In the genomic region with DNA sequence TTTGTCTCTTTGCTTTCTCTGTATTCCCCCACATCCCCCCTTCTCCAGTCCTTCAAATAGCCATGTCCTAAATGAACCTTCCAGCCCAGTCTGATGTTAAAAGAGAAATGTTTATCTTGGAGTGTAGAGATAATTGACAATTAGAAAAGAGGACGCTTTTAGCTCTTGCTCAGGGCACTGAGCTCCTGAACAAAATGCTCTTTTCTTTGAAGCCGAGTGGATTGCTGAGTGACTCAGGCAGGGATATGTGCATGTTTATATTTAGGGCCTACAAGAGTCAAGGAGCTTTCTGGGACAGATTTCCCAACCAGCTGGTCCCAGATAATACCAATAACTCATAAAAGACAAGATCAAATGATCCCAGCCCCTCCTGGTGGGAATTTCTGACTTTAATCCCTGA, we compare ENCODE assay signal across 14 cellular contexts.
DNase-seq lines count a peak whose midpoint lies in the region; ATAC-seq and TF ChIP-seq lines count a peak whose summit lies in the region.
"Had no signal": no experiment of that assay in that cellular context is flagged by ENCODE, and none has a peak within 500 bp of the region (broad histone marks: within the 10 kb centered on the region; RNA-seq: fewer than 3 reads in every experiment).

No MANE protein-coding gene starts in this region.

- no peak overlapping the region for H3K4me3 Mint-ChIP-seq in CD4-positive, alpha-beta T cell
- H3K4me3 Mint-ChIP-seq: dendritic cell treated with granulocyte-macrophage colony-stimulating factor and Interleukin-4, amounts not matched to agents 40 ng/mL and 50 ng/mL, for 4 days; T-cell; type B pancreatic cell had no signal

- no peaks in the 10 kb centered on the region for H3K9me3 Mint-ChIP-seq in CD4-positive, alpha-beta T cell
- H3K9me3 Mint-ChIP-seq: dendritic cell treated with granulocyte-macrophage colony-stimulating factor and Interleukin-4, amounts not matched to agents 40 ng/mL and 50 ng/mL, for 4 days; T-cell had no signal

- no peak overlapping the region for H3K27ac Mint-ChIP-seq in CD4-positive, alpha-beta T cell
- H3K27ac Mint-ChIP-seq: dendritic cell treated with granulocyte-macrophage colony-stimulating factor and Interleukin-4, amounts not matched to agents 40 ng/mL and 50 ng/mL, for 4 days; T-cell; type B pancreatic cell had no signal

- no peaks in the 10 kb centered on the region for H3K9me3 ChIP-seq in CD4-positive, alpha-beta T cell (ENCODE audit: control insufficient read depth, low read length)
- H3K9me3 ChIP-seq: BLaER1 treated with 17β-estradiol and CSF1 and Interleukin-3, amounts not matched to agents 10 nM and 100 nM had no signal

- no peak for TF ChIP-seq CTCF in CD4-positive, alpha-beta T cell (IDR thresholded peaks at IDR 0.05)

- no peak for ATAC-seq in CD4-positive, alpha-beta T cell (ENCODE audit: poor library complexity)
- ATAC-seq: T-cell had no signal

- no peak overlapping the region for H3K27ac ChIP-seq in CD4-positive, alpha-beta T cell (ENCODE audit: low read depth, low read length)
- H3K27ac ChIP-seq: BLaER1 treated with 17β-estradiol and CSF1 and Interleukin-3, amounts not matched to agents 10 nM and 100 nM had no signal

- no peaks in the 10 kb centered on the region for H3K4me1 Mint-ChIP-seq in CD4-positive, alpha-beta T cell (ENCODE audit: low read depth)

- in situ Hi-C loops in SK-MEL-5 (cut with HindIII; ENCODE audit: low pct_unique_long_range_greater_than_20kb, low sequenced_read_pairs) = no loop called here

- peaks cover 7% of the 10 kb centered on the region for H3K27me3 Mint-ChIP-seq in CD4-positive, alpha-beta T cell
- H3K27me3 Mint-ChIP-seq: type B pancreatic cell had no signal

- intact Hi-C loops in CD4-positive, alpha-beta T cell (cut with DNase I, micrococcal nuclease) = loop anchor here in 1 of 2 experiments (10.0 kb wide), 1 partner anchor 62 kb away; no protein-coding TSS in a partner anchor

- no peaks in the 10 kb centered on the region for H3K27me3 ChIP-seq in CD4-positive, alpha-beta T cell (ENCODE audit: control insufficient read depth, insufficient read depth, low read length)
- H3K27me3 ChIP-seq: BLaER1 treated with 17β-estradiol and CSF1 and Interleukin-3, amounts not matched to agents 10 nM and 100 nM had no signal

- CTCF ChIA-PET in CD4-positive, alpha-beta T cell (lab: Charles Lee) = no interaction called here

- H3K36me3 Mint-ChIP-seq in CD4-positive, alpha-beta T cell (ENCODE audit: low read depth) = no peaks in the 10 kb centered on the region
- H3K36me3 Mint-ChIP-seq: T-cell, type B pancreatic cell had no signal

- DNase-seq in EL (peak; percentile 61), SK-MEL-5 (ENCODE audit: low read depth, low spot score) (peak; percentile 5), foreskin melanocyte (peak; percentile 79), pons (ENCODE audit: low spot score) (peak; percentile 43), occipital lobe (lab: John Stamatoyannopoulos, UW) (no peak)
- DNase-seq in activated CD4-positive, CD25-positive, alpha-beta regulatory T cell (lab: John Stamatoyannopoulos, UW) = no peak
- DNase-seq in activated T-cell treated with anti-CD3 and anti-CD28 coated beads, Interleukin-2, amount 50 U/mL, for 1 hour = no peak
- DNase-seq in CD4-positive, alpha-beta T cell = no peak
- DNase-seq: activated gamma-delta T cell treated with Interleukin-2 at 50 U/mL for 16 hours, NCI-H1092 treated with DMSO at 0.1 percent for 48 hours, T-cell had no signal

- POLR2A ChIA-PET in CD4-positive, alpha-beta T cell (lab: Charles Lee) = no interaction called here

Comparison
In these comparisons a context has a peak if more than half of its experiments do, and no peak if none do; other contexts are left out.
1. DNase-seq: peak in EL (single experiment), SK-MEL-5 (single experiment), foreskin melanocyte (single experiment) and pons (single experiment); none in activated CD4-positive, CD25-positive, alpha-beta regulatory T cell (0 of 4), occipital lobe (single experiment), activated T-cell treated with anti-CD3 and anti-CD28 coated beads, Interleukin-2, amount 50 U/mL, for 1 hour (single experiment) and CD4-positive, alpha-beta T cell (0 of 10).